1 cellular context compared by ENCODE assay signal in the genomic region with DNA sequence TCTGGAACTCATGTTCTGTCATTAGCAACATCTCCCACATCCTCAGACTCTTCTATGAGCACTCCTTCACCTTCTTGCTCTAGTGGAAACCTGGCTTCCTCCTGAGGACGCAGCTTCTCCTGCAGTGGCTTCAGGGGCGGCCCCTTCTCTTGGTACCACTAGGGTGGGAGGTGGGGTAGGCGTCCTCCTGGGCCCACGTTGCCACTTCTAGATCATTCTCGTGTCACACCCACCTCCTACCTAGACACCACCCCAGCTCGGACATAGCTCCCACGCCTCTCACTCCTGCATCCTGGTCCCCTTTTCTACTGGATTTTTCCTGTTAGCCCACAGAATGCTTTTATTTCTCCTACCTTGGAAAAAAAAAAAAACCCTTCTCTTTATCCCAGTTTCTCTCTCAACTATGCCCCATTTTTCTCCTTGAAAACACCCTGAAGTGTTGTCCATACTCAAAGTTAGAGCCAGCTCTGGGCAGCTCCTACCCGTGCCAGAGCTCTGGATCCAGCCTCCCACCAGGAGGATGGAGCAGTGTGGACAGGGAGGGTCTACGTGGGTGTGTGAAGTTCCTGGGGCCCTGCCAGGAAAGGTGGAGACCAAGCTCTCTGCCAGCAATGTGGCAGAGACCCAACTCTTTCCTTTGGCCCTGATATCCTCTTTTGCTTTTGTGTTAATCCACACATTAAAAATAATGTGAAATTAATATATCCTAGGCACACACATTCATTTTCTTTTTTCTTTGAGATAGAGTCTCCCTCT.
TF ChIP-seq lines count a peak whose summit lies in the region.

No MANE protein-coding gene starts in this region.

TF ChIP-seq in HEK293T, 16 proteins besides CTCF, POLR2A, EP300 and RAD21:
- TF ChIP-seq, protein P1, sequence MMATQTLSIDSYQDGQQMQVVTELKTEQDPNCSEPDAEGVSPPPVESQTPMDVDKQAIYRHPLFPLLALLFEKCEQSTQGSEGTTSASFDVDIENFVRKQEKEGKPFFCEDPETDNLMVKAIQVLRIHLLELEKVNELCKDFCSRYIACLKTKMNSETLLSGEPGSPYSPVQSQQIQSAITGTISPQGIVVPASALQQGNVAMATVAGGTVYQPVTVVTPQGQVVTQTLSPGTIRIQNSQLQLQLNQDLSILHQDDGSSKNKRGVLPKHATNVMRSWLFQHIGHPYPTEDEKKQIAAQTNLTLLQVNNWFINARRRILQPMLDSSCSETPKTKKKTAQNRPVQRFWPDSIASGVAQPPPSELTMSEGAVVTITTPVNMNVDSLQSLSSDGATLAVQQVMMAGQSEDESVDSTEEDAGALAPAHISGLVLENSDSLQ (IDR thresholded peaks at IDR 0.05): no peak
- no peak for TF ChIP-seq SP1 (IDR thresholded peaks at IDR 0.05)
- TF ChIP-seq BHLHE40 (IDR thresholded peaks at IDR 0.05; ENCODE audit: borderline replicate concordance): no peak
- no peak for TF ChIP-seq SUZ12 (IDR thresholded peaks at IDR 0.05)
